8 cellular contexts compared by ENCODE assay signal in the genomic region with DNA sequence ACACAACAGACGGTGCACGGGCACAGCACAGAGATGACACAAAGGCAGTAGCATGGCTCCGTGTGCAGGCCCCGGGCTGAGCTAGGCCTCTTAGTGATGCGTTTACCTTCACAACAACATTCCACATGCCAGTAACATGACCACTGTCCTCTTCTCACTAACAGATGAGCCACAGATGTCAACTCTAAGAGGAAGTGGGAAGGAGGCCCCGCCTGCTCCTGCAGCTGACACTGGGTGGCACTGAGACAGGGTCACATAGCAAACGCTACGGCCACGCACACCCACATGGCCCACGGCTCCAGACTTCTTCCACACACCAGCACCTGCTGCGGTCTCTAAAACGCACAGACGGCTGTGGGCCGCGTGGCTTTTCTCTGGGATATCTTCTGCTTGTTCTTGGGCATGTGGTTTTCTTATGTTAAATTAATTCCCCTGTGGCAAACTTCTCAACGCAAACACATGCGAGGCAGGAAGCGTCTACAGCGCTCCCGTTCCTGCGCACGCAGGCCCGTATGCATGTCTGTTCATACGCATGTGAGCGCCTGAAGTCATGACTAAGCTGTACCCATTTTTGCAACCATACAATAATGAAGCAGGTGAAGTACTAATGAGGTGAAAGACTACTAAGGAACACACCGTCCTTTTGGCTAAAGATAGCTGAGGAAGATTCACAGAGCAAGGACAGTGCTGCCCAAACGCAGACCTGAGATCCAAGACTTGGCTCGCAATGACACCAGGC. TPM values are rescaled to one million over a fixed set of nuclear protein-coding genes. Genes with fewer than 3 reads are reported as not detected.
A peak's percentile ranks its signal among the peaks of the same experiment; 100 is the strongest.
DNase-seq lines count a peak whose midpoint lies in the region; ATAC-seq, FAIRE-seq and TF ChIP-seq lines count a peak whose summit lies in the region.

No MANE protein-coding gene starts in this region.

- WGBS in pancreas, 2 donors = 92% methylated on average over 28 of the region's 28 CpGs

- no peak overlapping the region for H3K4me3 ChIP-seq in pancreas

- peak overlapping the region; percentile 61 for H3K27ac Mint-ChIP-seq in activated T-helper 1 cell treated with anti-CD3 and anti-CD28 coated beads, Interleukin-12 subunit alpha, Interleukin-12 subunit beta, Interleukin-2, Interleukin-4 antibody, amounts not matched to agents 30 ng/mL and 10 ng/mL and 1 ng/mL, durations not matched to agents 14 hours and 24 hours and 36 hours

- no peak overlapping the region for H3K4me3 Mint-ChIP-seq in activated T-helper 1 cell treated with anti-CD3 and anti-CD28 coated beads, Interleukin-12 subunit alpha, Interleukin-12 subunit beta, Interleukin-2, Interleukin-4 antibody, amounts not matched to agents 30 ng/mL and 10 ng/mL and 1 ng/mL, durations not matched to agents 14 hours and 24 hours and 36 hours

- H3K27ac ChIP-seq in KOPT-K1 (ENCODE audit: low read depth, low read length, poor library complexity, severe bottlenecking) (peak overlapping the region; percentile 62), pancreas (no peak overlapping the region)

- H3K36me3 Mint-ChIP-seq in activated T-helper 1 cell treated with anti-CD3 and anti-CD28 coated beads, Interleukin-12 subunit alpha, Interleukin-12 subunit beta, Interleukin-2, Interleukin-4 antibody, amounts not matched to agents 30 ng/mL and 10 ng/mL and 1 ng/mL, durations not matched to agents 14 hours and 24 hours and 36 hours (ENCODE audit: low read depth) = no peaks in the 10 kb centered on the region

- H3K4me1 ChIP-seq in pancreas = no peaks in the 10 kb centered on the region

- H3K36me3 ChIP-seq in KOPT-K1 (ENCODE audit: insufficient read depth, low read length) (no peaks in the 10 kb centered on the region), pancreas (peaks cover 0 to 82% (median 53%) of the 10 kb centered on the region in 3 donors)

- intact Hi-C loops in activated T-helper 1 cell treated with anti-CD3 and anti-CD28 coated beads, Interleukin-12 subunit alpha, Interleukin-12 subunit beta, Interleukin-2, Interleukin-4 antibody, amounts not matched to agents 30 ng/mL and 10 ng/mL and 1 ng/mL, durations not matched to agents 14 hours and 24 hours and 36 hours (cut with micrococcal nuclease) = no loop called here
- intact Hi-C loops in pancreas (cut with DNase I) = no loop called here

- H3K4me1 Mint-ChIP-seq in activated T-helper 1 cell treated with anti-CD3 and anti-CD28 coated beads, Interleukin-12 subunit alpha, Interleukin-12 subunit beta, Interleukin-2, Interleukin-4 antibody, amounts not matched to agents 30 ng/mL and 10 ng/mL and 1 ng/mL, durations not matched to agents 14 hours and 24 hours and 36 hours (ENCODE audit: low read depth) = peaks cover 10% of the 10 kb centered on the region

- H3K27me3 ChIP-seq in pancreas = no peaks in the 10 kb centered on the region

- peaks cover 1% of the 10 kb centered on the region for H3K27me3 Mint-ChIP-seq in activated T-helper 1 cell treated with anti-CD3 and anti-CD28 coated beads, Interleukin-12 subunit alpha, Interleukin-12 subunit beta, Interleukin-2, Interleukin-4 antibody, amounts not matched to agents 30 ng/mL and 10 ng/mL and 1 ng/mL, durations not matched to agents 14 hours and 24 hours and 36 hours (ENCODE audit: insufficient read depth)

- H3K9me3 ChIP-seq in KOPT-K1 (ENCODE audit: insufficient read depth, low read length, poor library complexity, severe bottlenecking) = no peaks in the 10 kb centered on the region
- no peaks in the 10 kb centered on the region for H3K9me3 ChIP-seq in pancreas

- TF ChIP-seq POLR2A in erythroblast (IDR thresholded peaks at IDR 0.05; ENCODE audit: low read length) = no peak

- DNase-seq in SIG-M5 treated with dmso at 0.1 percent for 504 hours (lab: John Stamatoyannopoulos, UW; ENCODE audit: unreplicated experiment) (peak; percentile 19), SIG-M5 (lab: John Stamatoyannopoulos, UW) (no peak), pancreas (peak in 1 of 6 donors; percentile 27), HUDEP-2 (lab: John Stamatoyannopoulos, UW; ENCODE audit: unreplicated experiment in 76 of 76) (no peak), erythroblast (lab: John Stamatoyannopoulos, UW) (no peak)
- DNase-seq in activated T-helper 1 cell treated with anti-CD3 and anti-CD28 coated beads, Interleukin-12 subunit alpha, Interleukin-12 subunit beta, Interleukin-2, Interleukin-4 antibody, amounts not matched to agents 30 ng/mL and 10 ng/mL and 1 ng/mL, durations not matched to agents 14 hours and 24 hours and 36 hours (ENCODE audit: low spot score) = no peak

- FAIRE-seq in pancreas (lab: Jason Lieb, UNC) = no peak

- peak in 3 of 4 donors; percentile 13 to 47 (median 18) for ATAC-seq in pancreas
- no peak for ATAC-seq in HG02970 (IDR thresholded peaks at IDR 0.05; ENCODE audit: low FRiP score, unreplicated experiment)

- TF ChIP-seq CTCF in pancreas (IDR thresholded peaks at IDR 0.05) = no peak

- H3K9me3 Mint-ChIP-seq in activated T-helper 1 cell treated with anti-CD3 and anti-CD28 coated beads, Interleukin-12 subunit alpha, Interleukin-12 subunit beta, Interleukin-2, Interleukin-4 antibody, amounts not matched to agents 30 ng/mL and 10 ng/mL and 1 ng/mL, durations not matched to agents 14 hours and 24 hours and 36 hours = no peaks in the 10 kb centered on the region

RNA-seq across cellular contexts. Expression of a gene that starts 26.8 kb away (rescaled TPM):
- 0.44 and 0.69 TPM in 2 replicates for total RNA-seq in activated T-helper 1 cell treated with anti-CD3 and anti-CD28 coated beads, Interleukin-12 subunit alpha, Interleukin-12 subunit beta, Interleukin-2, Interleukin-4 antibody, amounts not matched to agents 30 ng/mL and 10 ng/mL and 1 ng/mL, durations not matched to agents 14 hours and 24 hours and 36 hours
- 1 to 10 TPM; 1.0 to 1.5 (median 1.5) TPM for total RNA-seq in pancreas
- 1 to 10 TPM; 3.5 to 4.3 TPM for polyA plus RNA-seq in pancreas
